In the genomic region with DNA sequence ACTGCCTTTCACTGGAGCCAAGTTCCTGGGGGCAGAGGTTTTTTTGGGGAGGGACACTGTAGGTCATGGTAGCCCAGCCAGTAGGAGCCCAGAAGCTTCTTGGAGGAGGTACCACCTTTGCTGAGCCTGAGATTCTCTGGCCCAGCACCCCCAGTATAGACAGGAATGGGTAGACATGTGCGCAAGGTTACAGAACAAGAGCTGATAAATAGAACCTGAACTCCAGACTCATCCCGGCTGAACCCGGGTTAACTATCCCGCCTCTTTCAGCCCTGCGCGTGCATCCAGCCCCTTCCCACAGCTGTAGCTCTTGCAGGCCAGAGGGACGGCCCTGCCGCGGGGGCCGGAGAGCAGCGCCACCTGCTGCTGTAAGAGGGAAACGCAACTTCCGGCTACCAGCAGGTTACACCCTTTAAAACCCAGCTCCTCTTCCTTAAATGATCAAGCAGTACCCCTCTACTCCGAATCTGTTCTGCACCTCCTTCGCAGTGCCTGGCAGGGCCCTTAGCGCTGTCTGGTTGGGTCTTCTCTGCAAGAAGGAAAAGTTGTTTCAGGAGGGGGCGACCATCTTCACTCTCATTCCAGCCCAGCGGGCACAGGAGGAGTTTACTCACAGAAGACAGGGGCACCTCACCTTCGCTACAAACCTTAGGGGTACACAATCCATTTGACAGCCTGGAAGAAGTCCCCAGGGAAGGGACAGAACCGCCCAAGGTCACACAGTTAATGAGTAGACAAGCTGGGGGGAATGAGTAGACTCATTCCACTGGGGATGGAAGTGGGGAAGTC, we compare ENCODE assay signal across 1 cellular context.
A peak's percentile ranks its signal among the peaks of the same experiment; 100 is the strongest.
TF ChIP-seq lines count a peak whose summit lies in the region.

No MANE protein-coding gene starts in this region.

TF ChIP-seq in HepG2, 621 proteins besides CTCF, POLR2A, EP300 and RAD21 (continued from another document and continues in another):
- TF ChIP-seq FOXK1 (CRISPR knock-in tag; IDR thresholded peaks at IDR 0.05; ENCODE audit: borderline replicate concordance, low read depth) (peak; percentile 46; the same call in 1 of the 2 replicates), STAG1 (CRISPR knock-in tag; IDR thresholded peaks at IDR 0.05) (peak; percentile 92), ZKSCAN1 (IDR thresholded peaks at IDR 0.05; ENCODE audit: low read length) (peak; percentile 51; the same call in 1 of the 2 replicates), ADNP (CRISPR knock-in tag; IDR thresholded peaks at IDR 0.05) (peak; percentile 80), NCOA1 (CRISPR knock-in tag; IDR thresholded peaks at IDR 0.05) (0 out of 2 replicates have a peak, but pooled peaks have one; percentile 17), SALL2 (CRISPR knock-in tag; IDR thresholded peaks at IDR 0.05) (peak; percentile 40; the same call in 1 of the 2 replicates), ZSCAN20 (CRISPR knock-in tag; IDR thresholded peaks at IDR 0.05; ENCODE audit: borderline replicate concordance) (peak; percentile 99), ZNF124 (CRISPR knock-in tag; IDR thresholded peaks at IDR 0.05) (peak; percentile 91; the same call in 1 of the 2 replicates), SOX5 (CRISPR knock-in tag; IDR thresholded peaks at IDR 0.05; ENCODE audit: borderline replicate concordance) (peak; percentile 53; the same call in 1 of the 2 replicates), ZNF768 (CRISPR knock-in tag; IDR thresholded peaks at IDR 0.05) (peak; percentile 85), ZNF282 (IDR thresholded peaks at IDR 0.05; ENCODE audit: partially characterized antibody) (no peak), ZNF777 (CRISPR knock-in tag; IDR thresholded peaks at IDR 0.05) (peak; percentile 55), ZNF691 (CRISPR knock-in tag; IDR thresholded peaks at IDR 0.05; ENCODE audit: borderline replicate concordance, low read depth) (peak; percentile 75; the same call in 1 of the 2 replicates), FOXA3 (CRISPR knock-in tag; IDR thresholded peaks at IDR 0.05) (peak; percentile 57), MIER2 (CRISPR knock-in tag; IDR thresholded peaks at IDR 0.05) (peak; percentile 89), ZNF816 (CRISPR knock-in tag; IDR thresholded peaks at IDR 0.05; ENCODE audit: borderline replicate concordance) (peak; percentile 85; the same call in 1 of the 2 replicates), PTBP1 (IDR thresholded peaks at IDR 0.05; ENCODE audit: low read depth, low read length, poor library complexity, severe bottlenecking) (peak; percentile 77), AHR (CRISPR knock-in tag; IDR thresholded peaks at IDR 0.05) (peak; percentile 90), AGO2 (optimal IDR thresholded peaks at IDR 0.05; ENCODE audit: low read depth, low read length) (peak; percentile 78), HMGXB4 (CRISPR knock-in tag; IDR thresholded peaks at IDR 0.05; ENCODE audit: borderline replicate concordance in 1 of 2, low read depth in 1 of 2) (peak; percentile 96 to 97), HINFP (CRISPR knock-in tag; IDR thresholded peaks at IDR 0.05; ENCODE audit: low read depth) (peak; percentile 70; the same call in 1 of the 2 replicates), CCAR2 (optimal IDR thresholded peaks at IDR 0.05; ENCODE audit: low read depth, low read length) (peak; percentile 90), ZC3H4 (CRISPR knock-in tag; IDR thresholded peaks at IDR 0.05; ENCODE audit: borderline replicate concordance) (no peak), MAFG (CRISPR knock-in tag; IDR thresholded peaks at IDR 0.05) (0 out of 2 replicates have a peak, but pooled peaks have one; percentile 63), HMGA1 (CRISPR knock-in tag; conservative IDR thresholded peaks at IDR 0.05) (peak; percentile 98; the same call in 1 of the 2 replicates), KLF16 (CRISPR knock-in tag; IDR thresholded peaks at IDR 0.05) (peak in 1 of 2 experiments; percentile 60; a peak in 1 of 4 replicates), ZNF644 (CRISPR knock-in tag; IDR thresholded peaks at IDR 0.05; ENCODE audit: low read depth) (0 out of 2 replicates have a peak, but pooled peaks have one; percentile 25), TIGD3 (CRISPR knock-in tag; IDR thresholded peaks at IDR 0.05; ENCODE audit: borderline replicate concordance) (no peak), NFE2L2 (IDR thresholded peaks at IDR 0.05; ENCODE audit: low read length) (peak; percentile 17; the same call in 1 of the 2 replicates), HDAC2 (CRISPR knock-in tag; IDR thresholded peaks at IDR 0.05) (peak; percentile 87), TCF12 (IDR thresholded peaks at IDR 0.05) (no peak), TCF12 (CRISPR knock-in tag; IDR thresholded peaks at IDR 0.05) (peak; percentile 96)
- TF ChIP-seq, protein P1, sequence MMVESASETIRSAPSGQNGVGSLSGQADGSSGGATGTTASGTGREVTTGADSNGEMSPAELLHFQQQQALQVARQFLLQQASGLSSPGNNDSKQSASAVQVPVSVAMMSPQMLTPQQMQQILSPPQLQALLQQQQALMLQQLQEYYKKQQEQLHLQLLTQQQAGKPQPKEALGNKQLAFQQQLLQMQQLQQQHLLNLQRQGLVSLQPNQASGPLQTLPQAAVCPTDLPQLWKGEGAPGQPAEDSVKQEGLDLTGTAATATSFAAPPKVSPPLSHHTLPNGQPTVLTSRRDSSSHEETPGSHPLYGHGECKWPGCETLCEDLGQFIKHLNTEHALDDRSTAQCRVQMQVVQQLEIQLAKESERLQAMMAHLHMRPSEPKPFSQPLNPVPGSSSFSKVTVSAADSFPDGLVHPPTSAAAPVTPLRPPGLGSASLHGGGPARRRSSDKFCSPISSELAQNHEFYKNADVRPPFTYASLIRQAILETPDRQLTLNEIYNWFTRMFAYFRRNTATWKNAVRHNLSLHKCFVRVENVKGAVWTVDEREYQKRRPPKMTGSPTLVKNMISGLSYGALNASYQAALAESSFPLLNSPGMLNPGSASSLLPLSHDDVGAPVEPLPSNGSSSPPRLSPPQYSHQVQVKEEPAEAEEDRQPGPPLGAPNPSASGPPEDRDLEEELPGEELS (CRISPR knock-in tag; IDR thresholded peaks at IDR 0.05): peak; percentile 74
- TF ChIP-seq, protein P2, sequence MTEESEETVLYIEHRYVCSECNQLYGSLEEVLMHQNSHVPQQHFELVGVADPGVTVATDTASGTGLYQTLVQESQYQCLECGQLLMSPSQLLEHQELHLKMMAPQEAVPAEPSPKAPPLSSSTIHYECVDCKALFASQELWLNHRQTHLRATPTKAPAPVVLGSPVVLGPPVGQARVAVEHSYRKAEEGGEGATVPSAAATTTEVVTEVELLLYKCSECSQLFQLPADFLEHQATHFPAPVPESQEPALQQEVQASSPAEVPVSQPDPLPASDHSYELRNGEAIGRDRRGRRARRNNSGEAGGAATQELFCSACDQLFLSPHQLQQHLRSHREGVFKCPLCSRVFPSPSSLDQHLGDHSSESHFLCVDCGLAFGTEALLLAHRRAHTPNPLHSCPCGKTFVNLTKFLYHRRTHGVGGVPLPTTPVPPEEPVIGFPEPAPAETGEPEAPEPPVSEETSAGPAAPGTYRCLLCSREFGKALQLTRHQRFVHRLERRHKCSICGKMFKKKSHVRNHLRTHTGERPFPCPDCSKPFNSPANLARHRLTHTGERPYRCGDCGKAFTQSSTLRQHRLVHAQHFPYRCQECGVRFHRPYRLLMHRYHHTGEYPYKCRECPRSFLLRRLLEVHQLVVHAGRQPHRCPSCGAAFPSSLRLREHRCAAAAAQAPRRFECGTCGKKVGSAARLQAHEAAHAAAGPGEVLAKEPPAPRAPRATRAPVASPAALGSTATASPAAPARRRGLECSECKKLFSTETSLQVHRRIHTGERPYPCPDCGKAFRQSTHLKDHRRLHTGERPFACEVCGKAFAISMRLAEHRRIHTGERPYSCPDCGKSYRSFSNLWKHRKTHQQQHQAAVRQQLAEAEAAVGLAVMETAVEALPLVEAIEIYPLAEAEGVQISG (CRISPR knock-in tag; IDR thresholded peaks at IDR 0.05): peak; percentile 93
- TF ChIP-seq, protein P3, sequence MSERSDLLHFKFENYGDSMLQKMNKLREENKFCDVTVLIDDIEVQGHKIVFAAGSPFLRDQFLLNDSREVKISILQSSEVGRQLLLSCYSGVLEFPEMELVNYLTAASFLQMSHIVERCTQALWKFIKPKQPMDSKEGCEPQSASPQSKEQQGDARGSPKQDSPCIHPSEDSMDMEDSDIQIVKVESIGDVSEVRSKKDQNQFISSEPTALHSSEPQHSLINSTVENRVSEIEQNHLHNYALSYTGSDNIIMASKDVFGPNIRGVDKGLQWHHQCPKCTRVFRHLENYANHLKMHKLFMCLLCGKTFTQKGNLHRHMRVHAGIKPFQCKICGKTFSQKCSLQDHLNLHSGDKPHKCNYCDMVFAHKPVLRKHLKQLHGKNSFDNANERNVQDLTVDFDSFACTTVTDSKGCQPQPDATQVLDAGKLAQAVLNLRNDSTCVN (CRISPR knock-in tag; IDR thresholded peaks at IDR 0.05; ENCODE audit: borderline replicate concordance): peak; percentile 65
- TF ChIP-seq, protein P4, sequence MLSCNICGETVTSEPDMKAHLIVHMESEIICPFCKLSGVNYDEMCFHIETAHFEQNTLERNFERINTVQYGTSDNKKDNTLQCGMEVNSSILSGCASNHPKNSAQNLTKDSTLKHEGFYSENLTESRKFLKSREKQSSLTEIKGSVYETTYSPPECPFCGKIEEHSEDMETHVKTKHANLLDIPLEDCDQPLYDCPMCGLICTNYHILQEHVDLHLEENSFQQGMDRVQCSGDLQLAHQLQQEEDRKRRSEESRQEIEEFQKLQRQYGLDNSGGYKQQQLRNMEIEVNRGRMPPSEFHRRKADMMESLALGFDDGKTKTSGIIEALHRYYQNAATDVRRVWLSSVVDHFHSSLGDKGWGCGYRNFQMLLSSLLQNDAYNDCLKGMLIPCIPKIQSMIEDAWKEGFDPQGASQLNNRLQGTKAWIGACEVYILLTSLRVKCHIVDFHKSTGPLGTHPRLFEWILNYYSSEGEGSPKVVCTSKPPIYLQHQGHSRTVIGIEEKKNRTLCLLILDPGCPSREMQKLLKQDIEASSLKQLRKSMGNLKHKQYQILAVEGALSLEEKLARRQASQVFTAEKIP (CRISPR knock-in tag; IDR thresholded peaks at IDR 0.05; ENCODE audit: borderline replicate concordance): peak; percentile 93; the same call in 1 of the 2 replicates
- TF ChIP-seq, protein P5, sequence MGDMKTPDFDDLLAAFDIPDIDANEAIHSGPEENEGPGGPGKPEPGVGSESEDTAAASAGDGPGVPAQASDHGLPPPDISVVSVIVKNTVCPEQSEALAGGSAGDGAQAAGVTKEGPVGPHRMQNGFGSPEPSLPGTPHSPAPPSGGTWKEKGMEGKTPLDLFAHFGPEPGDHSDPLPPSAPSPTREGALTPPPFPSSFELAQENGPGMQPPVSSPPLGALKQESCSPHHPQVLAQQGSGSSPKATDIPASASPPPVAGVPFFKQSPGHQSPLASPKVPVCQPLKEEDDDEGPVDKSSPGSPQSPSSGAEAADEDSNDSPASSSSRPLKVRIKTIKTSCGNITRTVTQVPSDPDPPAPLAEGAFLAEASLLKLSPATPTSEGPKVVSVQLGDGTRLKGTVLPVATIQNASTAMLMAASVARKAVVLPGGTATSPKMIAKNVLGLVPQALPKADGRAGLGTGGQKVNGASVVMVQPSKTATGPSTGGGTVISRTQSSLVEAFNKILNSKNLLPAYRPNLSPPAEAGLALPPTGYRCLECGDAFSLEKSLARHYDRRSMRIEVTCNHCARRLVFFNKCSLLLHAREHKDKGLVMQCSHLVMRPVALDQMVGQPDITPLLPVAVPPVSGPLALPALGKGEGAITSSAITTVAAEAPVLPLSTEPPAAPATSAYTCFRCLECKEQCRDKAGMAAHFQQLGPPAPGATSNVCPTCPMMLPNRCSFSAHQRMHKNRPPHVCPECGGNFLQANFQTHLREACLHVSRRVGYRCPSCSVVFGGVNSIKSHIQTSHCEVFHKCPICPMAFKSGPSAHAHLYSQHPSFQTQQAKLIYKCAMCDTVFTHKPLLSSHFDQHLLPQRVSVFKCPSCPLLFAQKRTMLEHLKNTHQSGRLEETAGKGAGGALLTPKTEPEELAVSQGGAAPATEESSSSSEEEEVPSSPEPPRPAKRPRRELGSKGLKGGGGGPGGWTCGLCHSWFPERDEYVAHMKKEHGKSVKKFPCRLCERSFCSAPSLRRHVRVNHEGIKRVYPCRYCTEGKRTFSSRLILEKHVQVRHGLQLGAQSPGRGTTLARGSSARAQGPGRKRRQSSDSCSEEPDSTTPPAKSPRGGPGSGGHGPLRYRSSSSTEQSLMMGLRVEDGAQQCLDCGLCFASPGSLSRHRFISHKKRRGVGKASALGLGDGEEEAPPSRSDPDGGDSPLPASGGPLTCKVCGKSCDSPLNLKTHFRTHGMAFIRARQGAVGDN (CRISPR knock-in tag; IDR thresholded peaks at IDR 0.05): peak; percentile 94
